26 cellular contexts compared by ENCODE assay signal in the genomic region with DNA sequence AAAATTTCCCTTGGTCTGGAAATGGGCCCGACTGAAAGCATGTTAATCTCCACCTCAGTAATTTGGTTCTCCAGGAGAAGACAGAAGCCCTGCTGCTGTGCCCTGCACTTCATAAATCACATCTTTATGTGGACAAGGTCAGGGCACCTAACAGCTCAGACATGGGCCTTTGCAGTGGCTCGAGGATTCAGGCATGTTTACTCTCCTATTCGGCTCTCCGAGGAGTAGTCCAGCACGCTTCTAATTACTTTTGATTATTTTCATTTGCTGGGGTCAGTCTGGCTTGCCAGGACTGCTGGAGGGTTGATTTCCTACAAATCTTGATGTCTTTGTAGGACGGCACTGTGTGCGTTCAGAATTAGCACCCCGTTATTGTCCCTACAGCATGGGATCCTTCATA.
A peak's percentile ranks its signal among the peaks of the same experiment; 100 is the strongest.
DNase-seq lines count a peak whose midpoint lies in the region; ATAC-seq, FAIRE-seq and TF ChIP-seq lines count a peak whose summit lies in the region.
"Had no signal": no experiment of that assay in that cellular context is flagged by ENCODE, and none has a peak within 500 bp of the region (broad histone marks: within the 10 kb centered on the region; RNA-seq: fewer than 3 reads in every experiment).

No MANE protein-coding gene starts in this region.

- POLR2A ChIA-PET in endothelial cell of umbilical vein (lab: Charles Lee): no interaction called here
- POLR2A ChIA-PET in PC-3 (lab: Charles Lee; ENCODE audit: unreplicated experiment): no interaction called here

- intact Hi-C loops in heart right ventricle (cut with DNase I): loop anchor here in 4 of 10 donors (5.0 to 10.0 kb wide), 4 partner anchors 142 to 1088 kb away; no protein-coding TSS in a partner anchor
- intact Hi-C loops in endothelial cell of umbilical vein (cut with micrococcal nuclease): no loop called here
- intact Hi-C loops in upper lobe of right lung (cut with DNase I): no loop called here
- intact Hi-C loops in PC-3 (cut with micrococcal nuclease): no loop called here

- H3K79me1 ChIP-seq in neuronal stem cell (ENCODE audit: low read depth, low read length): no peaks in the 10 kb centered on the region

- no peaks in the 10 kb centered on the region for H3K9me2 ChIP-seq in PC-3 (replicated peaks; ENCODE audit: low read length)

- no peak overlapping the region for H4K8ac ChIP-seq in neuronal stem cell (ENCODE audit: low read depth, low read length)

- TF ChIP-seq CTCF in cardiac muscle cell (IDR thresholded peaks at IDR 0.05; ENCODE audit: low read depth, low read length) (no peak), heart right ventricle (IDR thresholded peaks at IDR 0.05) (no peak), endothelial cell of umbilical vein (IDR thresholded peaks at IDR 0.05; ENCODE audit: extremely low read depth in 1 of 2, insufficient read depth in 1 of 2, low read depth in 1 of 2, low read length in 2 of 2) (no peak), upper lobe of right lung (IDR thresholded peaks at IDR 0.05) (no peak), PC-3 (conservative IDR thresholded peaks at IDR 0.05; ENCODE audit: low read depth, low read length) (no peak)

- H3K27ac ChIP-seq in cardiac muscle cell: peak overlapping the region; percentile 37
- peak overlapping the region in 2 of 10 donors; percentile 19 to 46 for H3K27ac ChIP-seq in heart right ventricle
- peak overlapping the region; percentile 35 for H3K27ac ChIP-seq in endothelial cell of umbilical vein (ENCODE audit: insufficient read depth, low read depth, low read length)
- H3K27ac ChIP-seq in neuronal stem cell (replicated peaks; ENCODE audit: low read length): no peak overlapping the region
- peak overlapping the region; percentile 6 for H3K27ac ChIP-seq in upper lobe of right lung
- no peak overlapping the region for H3K27ac ChIP-seq in PC-3 (ENCODE audit: low read length)
- H3K27ac ChIP-seq: dorsolateral prefrontal cortex, HL-60, prostate gland, RWPE1, SK-N-MC, thyroid gland had no signal

- no TSS peak for BruUV-seq in endothelial cell of umbilical vein (replicated peaks; lab: Mats Ljungman, UMichigan)
- BruUV-seq in PC-3 (replicated peaks; lab: Mats Ljungman, UMichigan): no TSS peak

- no peak overlapping the region for H3K14ac ChIP-seq in neuronal stem cell (ENCODE audit: low read length)

- DNase-seq in cardiac muscle cell (ENCODE audit: low read depth in 1 of 2, low spot score in 1 of 2) (peak in 1 of 2 donors; percentile 64), heart right ventricle (no peak), endothelial cell of umbilical vein (ENCODE audit: low read depth, low spot score) (peak; percentile 62), neuronal stem cell (ENCODE audit: low spot score) (no peak), upper lobe of right lung (no peak), PC-3 (no peak), NCI-H2029 (lab: John Stamatoyannopoulos, UW) (no peak)
- no peak for DNase-seq in stimulated activated naive CD8-positive, alpha-beta T cell treated with anti-CD3 and anti-CD28 coated beads, Interleukin-15, Interleukin-2, amounts not matched to agents 100 U/mL and 50 U/mL, for 24 hours
- DNase-seq: activated CD4-positive, alpha-beta T cell treated with anti-CD3 and anti-CD28 coated beads for 4 hours; activated effector memory CD4-positive, alpha-beta T cell treated with anti-CD3 and anti-CD28 coated beads, Interleukin-2, amount 50 U/mL, for 16 hours; activated naive CD8-positive, alpha-beta T cell treated with anti-CD3 and anti-CD28 coated beads, Interleukin-2, amount 10 ng/mL, durations not matched to agents 7 days and 5 days; CD4-positive, alpha-beta memory T cell; central memory CD4-positive, alpha-beta T cell; dorsolateral prefrontal cortex; GOT3; mammary epithelial cell; MV-4-11; NCI-H524 treated with DMSO at 0.1 percent for 48 hours; stimulated activated naive CD4-positive, alpha-beta T cell treated with Interleukin-2 at 50 U/mL for 16 hours; T-helper 2 cell; thyroid gland had no signal

- H3K4me1 ChIP-seq in cardiac muscle cell (ENCODE audit: low read depth): peaks cover 29% of the 10 kb centered on the region
- H3K4me1 ChIP-seq in heart right ventricle: peaks cover 0 to 37% (median 16%) of the 10 kb centered on the region in 9 donors
- peaks cover 47% of the 10 kb centered on the region for H3K4me1 ChIP-seq in endothelial cell of umbilical vein (ENCODE audit: control insufficient read depth, extremely low read depth, insufficient read depth, low read length)
- peaks cover 3 to 13% of the 10 kb centered on the region in 2 donors for H3K4me1 ChIP-seq in neuronal stem cell (ENCODE audit: control insufficient read depth in 2 of 2, insufficient read depth in 1 of 2, low read depth in 1 of 2, low read length in 2 of 2)
- H3K4me1 ChIP-seq in upper lobe of right lung: peaks cover 8% of the 10 kb centered on the region
- H3K4me1 ChIP-seq in PC-3 (ENCODE audit: insufficient read depth, low read length): peaks cover 20% of the 10 kb centered on the region
- H3K4me1 ChIP-seq: prostate gland had no signal

- no peak overlapping the region for H3K23ac ChIP-seq in neuronal stem cell (ENCODE audit: low read depth, low read length, poor library complexity)

- H2AFZ ChIP-seq in endothelial cell of umbilical vein (ENCODE audit: low read depth, low read length): peak overlapping the region; percentile 48
- H2AFZ ChIP-seq in neuronal stem cell (ENCODE audit: low read length): peak overlapping the region; percentile 68
- no peak overlapping the region for H2AFZ ChIP-seq in PC-3 (ENCODE audit: low read length)

- CTCF ChIA-PET in endothelial cell of umbilical vein (lab: Charles Lee): interaction anchor here (0.9 to 8.4 kb wide), 7 partner anchors 19 to 515 kb away, joined by 3 to 206 read pairs (median 3); a partner anchor contains a TSS
- CTCF ChIA-PET in PC-3 (lab: Charles Lee): no interaction called here

- H2BK15ac ChIP-seq in neuronal stem cell (ENCODE audit: low read length): no peak overlapping the region

- TF ChIP-seq POLR2A in endothelial cell of umbilical vein (IDR thresholded peaks at IDR 0.05; ENCODE audit: low read depth, low read length): no peak

- no peak overlapping the region for H2BK120ac ChIP-seq in neuronal stem cell (ENCODE audit: low read depth, low read length)

- no peak for FAIRE-seq in endothelial cell of umbilical vein (lab: Jason Lieb, UNC)
- FAIRE-seq: A204.1 had no signal

- no peak overlapping the region for H3K4me3 ChIP-seq in cardiac muscle cell
- no peak overlapping the region for H3K4me3 ChIP-seq in heart right ventricle
- no peak overlapping the region for H3K4me3 ChIP-seq in endothelial cell of umbilical vein (replicated peaks in 1 of 3; ENCODE audit: insufficient read depth in 1 of 3, low read depth in 1 of 3, low read length in 3 of 3)
- H3K4me3 ChIP-seq in neuronal stem cell (ENCODE audit: low read length in 2 of 2): no peak overlapping the region
- H3K4me3 ChIP-seq in upper lobe of right lung: no peak overlapping the region
- H3K4me3 ChIP-seq in PC-3 (ENCODE audit: low read length): no peak overlapping the region
- H3K4me3 ChIP-seq: dorsolateral prefrontal cortex, prostate gland, SK-N-MC, thyroid gland had no signal

- H3K27me3 ChIP-seq in cardiac muscle cell (no peaks in the 10 kb centered on the region), heart right ventricle (peaks cover 0 to 49% (median 11%) of the 10 kb centered on the region in 7 donors), endothelial cell of umbilical vein (ENCODE audit: control insufficient read depth in 2 of 2, insufficient read depth in 2 of 2, low read length in 2 of 2) (no peaks in the 10 kb centered on the region), neuronal stem cell (ENCODE audit: control insufficient read depth in 3 of 3, insufficient read depth in 3 of 3, low read depth in 1 of 3, low read length in 3 of 3) (peaks cover 0 to 11% (median 5%) of the 10 kb centered on the region in 3 experiments), upper lobe of right lung (peaks cover 15% of the 10 kb centered on the region), PC-3 (ENCODE audit: low read length) (no peaks in the 10 kb centered on the region)

- no peak overlapping the region for H2BK5ac ChIP-seq in neuronal stem cell (ENCODE audit: low read length)

- H3K4me2 ChIP-seq in endothelial cell of umbilical vein (ENCODE audit: insufficient read depth, low read length) (peak overlapping the region; percentile 31), neuronal stem cell (ENCODE audit: insufficient read depth, low read length, poor library complexity, severe bottlenecking) (no peak overlapping the region), PC-3 (ENCODE audit: low read length) (no peak overlapping the region)

- dilution Hi-C loops in endothelial cell of umbilical vein (cut with MboI; ENCODE audit: extremely low pct_ligation_motif_present, low sequenced_read_pairs): no loop called here

- 75 to 81% methylated on average over 8 of the region's 8 CpGs for WGBS in heart right ventricle, 2 donors
- no CpG with 5 or more reads among the region's 8 CpGs for WGBS in neuronal stem cell (ENCODE audit: extremely low coverage in 2 of 2, insufficient read length in 2 of 2, insufficient replicate concordance in 1 of 2), 2 donors

- no peak overlapping the region for H2BK12ac ChIP-seq in neuronal stem cell (ENCODE audit: low read length)

- H4K20me1 ChIP-seq in endothelial cell of umbilical vein (replicated peaks; ENCODE audit: control insufficient read depth, extremely low read depth, insufficient read depth, low read length) (no peaks in the 10 kb centered on the region), PC-3 (ENCODE audit: low read length) (no peaks in the 10 kb centered on the region)

- no peak overlapping the region for H3K18ac ChIP-seq in neuronal stem cell (ENCODE audit: low read length)

- H3K79me2 ChIP-seq in endothelial cell of umbilical vein (ENCODE audit: control insufficient read depth, insufficient read depth, low read length) (no peaks in the 10 kb centered on the region), PC-3 (ENCODE audit: low read length) (no peaks in the 10 kb centered on the region)

- H3K4ac ChIP-seq in neuronal stem cell (ENCODE audit: low read length): no peak overlapping the region

- H3F3A ChIP-seq in PC-3 (ENCODE audit: low read length, unreplicated experiment): no peaks in the 10 kb centered on the region

- H2AK5ac ChIP-seq in neuronal stem cell (ENCODE audit: low read depth, low read length): no peak overlapping the region

- no peak overlapping the region for H4K91ac ChIP-seq in neuronal stem cell (ENCODE audit: low read depth, low read length, poor library complexity)

- ATAC-seq in heart right ventricle (no peak), upper lobe of right lung (no peak), PC-3 (no peak)
- no peak for ATAC-seq in stimulated activated naive CD8-positive, alpha-beta T cell treated with anti-CD3 and anti-CD28 coated beads, Interleukin-15, Interleukin-2, amounts not matched to agents 100 U/mL and 50 U/mL, for 24 hours

- H3K36me3 ChIP-seq in cardiac muscle cell (no peaks in the 10 kb centered on the region), heart right ventricle (no peaks in the 10 kb centered on the region), endothelial cell of umbilical vein (ENCODE audit: control insufficient read depth in 2 of 2, extremely low read depth in 1 of 2, insufficient read depth in 2 of 2, low read length in 2 of 2) (no peaks in the 10 kb centered on the region), neuronal stem cell (replicated peaks in 1 of 2; ENCODE audit: control insufficient read depth in 2 of 2, insufficient read depth in 2 of 2, low read length in 2 of 2) (no peaks in the 10 kb centered on the region), upper lobe of right lung (no peaks in the 10 kb centered on the region), PC-3 (ENCODE audit: low read depth, low read length) (no peaks in the 10 kb centered on the region)
- H3K36me3 ChIP-seq: prostate gland, thyroid gland had no signal

- H3K9me1 ChIP-seq in endothelial cell of umbilical vein (replicated peaks; ENCODE audit: control insufficient read depth, extremely low read depth, insufficient read depth, low read length): no peaks in the 10 kb centered on the region

- H3K9me3 ChIP-seq in cardiac muscle cell (ENCODE audit: low read depth): no peaks in the 10 kb centered on the region
- H3K9me3 ChIP-seq in heart right ventricle: no peaks in the 10 kb centered on the region
- H3K9me3 ChIP-seq in endothelial cell of umbilical vein (replicated peaks; ENCODE audit: control insufficient read depth, insufficient read depth, low read length): no peaks in the 10 kb centered on the region
- H3K9me3 ChIP-seq in neuronal stem cell (replicated peaks in 1 of 2; ENCODE audit: control insufficient read depth in 2 of 2, insufficient read depth in 1 of 2, low read depth in 1 of 2, low read length in 2 of 2): no peaks in the 10 kb centered on the region
- H3K9me3 ChIP-seq in upper lobe of right lung: no peaks in the 10 kb centered on the region
- no peaks in the 10 kb centered on the region for H3K9me3 ChIP-seq in PC-3 (ENCODE audit: low read length)
- H3K9me3 ChIP-seq: prostate gland, thyroid gland had no signal

- no peak overlapping the region for H3K9ac ChIP-seq in endothelial cell of umbilical vein (replicated peaks; ENCODE audit: extremely low read depth, insufficient read depth, low read length)
- no peak overlapping the region for H3K9ac ChIP-seq in neuronal stem cell (ENCODE audit: low read depth, low read length, poor library complexity)
- no peak overlapping the region for H3K9ac ChIP-seq in PC-3 (ENCODE audit: low read length)

Comparison
In these comparisons a context has a peak if more than half of its experiments do, and no peak if none do; other contexts are left out.
1. H3K27ac ChIP-seq: peak in cardiac muscle cell (single experiment), endothelial cell of umbilical vein (single experiment) and upper lobe of right lung (single experiment); none in neuronal stem cell (single experiment) and PC-3 (single experiment).